Comparison of ENCODE assay signal across 1 cellular context in genomic region chr2:120709608-120710041, GRCh38.
TF ChIP-seq lines count a peak whose summit lies in the region.

No MANE protein-coding gene starts in this region.

TF ChIP-seq in WTC11, 78 proteins besides CTCF, POLR2A, EP300 and RAD21 (continued from another document):
- TF ChIP-seq ARID4B (CRISPR knock-in tag; IDR thresholded peaks at IDR 0.05; ENCODE audit: borderline replicate concordance) (no peak; the same call in 1 of the 2 replicates), ZNF232 (CRISPR knock-in tag; IDR thresholded peaks at IDR 0.05) (no peak), IRF1 (CRISPR knock-in tag; IDR thresholded peaks at IDR 0.05) (no peak), KAT7 (CRISPR knock-in tag; IDR thresholded peaks at IDR 0.05; ENCODE audit: borderline replicate concordance) (no peak), ZNF423 (CRISPR knock-in tag; IDR thresholded peaks at IDR 0.05) (peak; percentile 86), ZNF121 (CRISPR knock-in tag; IDR thresholded peaks at IDR 0.05) (no peak), ZBTB21 (CRISPR knock-in tag; IDR thresholded peaks at IDR 0.05; ENCODE audit: borderline replicate concordance) (no peak), ZNF396 (CRISPR knock-in tag; IDR thresholded peaks at IDR 0.05; ENCODE audit: borderline replicate concordance) (no peak), USF2 (CRISPR knock-in tag; IDR thresholded peaks at IDR 0.05) (no peak), GTF2I (CRISPR knock-in tag; conservative IDR thresholded peaks at IDR 0.05) (no peak), EMX1 (CRISPR knock-in tag; IDR thresholded peaks at IDR 0.05) (no peak), ESRRA (CRISPR knock-in tag; IDR thresholded peaks at IDR 0.05; ENCODE audit: borderline replicate concordance) (no peak), ZSCAN18 (CRISPR knock-in tag; IDR thresholded peaks at IDR 0.05) (no peak), SMAD3 (CRISPR knock-in tag; IDR thresholded peaks at IDR 0.05; ENCODE audit: borderline replicate concordance) (no peak), CBFB (CRISPR knock-in tag; IDR thresholded peaks at IDR 0.05; ENCODE audit: low read depth) (no peak), ETV6 (CRISPR knock-in tag; IDR thresholded peaks at IDR 0.05) (0 out of 2 replicates have a peak, but pooled peaks have one; percentile 45), MYBL2 (CRISPR knock-in tag; IDR thresholded peaks at IDR 0.05) (no peak), TCF7 (CRISPR knock-in tag; IDR thresholded peaks at IDR 0.05; ENCODE audit: low read depth) (no peak), E2F1 (CRISPR knock-in tag; IDR thresholded peaks at IDR 0.05) (no peak), TEAD1 (CRISPR knock-in tag; IDR thresholded peaks at IDR 0.05) (0 out of 2 replicates have a peak, but pooled peaks have one; percentile 38), JUN (CRISPR knock-in tag; IDR thresholded peaks at IDR 0.05) (no peak), FOXK1 (CRISPR knock-in tag; IDR thresholded peaks at IDR 0.05) (peak; percentile 14; the same call in 1 of the 2 replicates)
